8 cellular contexts compared by ENCODE assay signal in the genomic region with DNA sequence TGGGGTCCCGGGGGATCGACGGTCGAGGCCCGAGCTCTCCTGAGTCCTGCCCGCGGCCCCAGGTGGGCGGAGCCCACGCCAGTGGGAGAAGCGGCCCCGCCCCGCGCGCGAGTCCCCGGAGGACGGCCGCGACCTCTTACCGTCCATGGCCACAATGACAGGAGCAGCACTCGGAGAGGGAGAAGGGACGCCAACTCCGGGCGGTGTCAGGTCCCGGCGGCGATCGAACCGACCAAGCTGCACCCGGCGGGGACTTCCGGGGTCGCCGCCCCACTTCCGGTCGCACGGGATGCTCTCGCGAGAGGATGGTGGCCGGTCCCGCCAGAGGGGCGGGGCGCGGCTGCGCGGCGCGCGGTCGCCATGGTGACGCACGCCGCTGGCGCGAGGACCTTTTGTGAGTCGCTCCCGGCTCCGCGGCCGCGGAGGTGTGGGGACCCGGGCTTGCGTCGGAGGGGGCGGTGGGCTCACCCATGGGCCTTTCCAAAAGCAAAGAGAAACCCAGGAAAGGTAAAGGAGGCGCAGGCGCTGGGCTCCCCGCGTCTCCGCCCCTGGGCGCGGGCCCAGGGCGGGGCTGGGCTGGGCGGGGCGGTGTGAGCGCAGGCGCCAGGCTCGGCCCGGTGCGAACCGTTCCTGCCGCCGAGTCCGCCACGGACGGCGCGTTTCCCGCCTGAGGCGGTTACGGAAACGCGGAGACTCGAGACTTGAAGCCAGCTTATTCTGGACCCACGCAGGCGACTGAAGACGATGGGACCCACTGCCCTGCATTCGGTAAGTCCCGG. TPM values are rescaled to one million over a fixed set of nuclear protein-coding genes. Genes with fewer than 3 reads are reported as not detected.
DNase-seq lines count a peak whose midpoint lies in the region; ATAC-seq and TF ChIP-seq lines count a peak whose summit lies in the region.

A gene (minus strand): TSS at position 267 of the 779 bp plus-strand sequence. CDS start 120 bp downstream, at position 147.
A gene (plus strand): TSS at position 395 of the 779 bp plus-strand sequence. CDS start 76 bp downstream, at position 471.

- CTCF ChIA-PET in activated CD4-positive, alpha-beta T cell treated with anti-CD3 and anti-CD28 coated beads for 36 hours (lab: Charles Lee) = interaction anchor here (0.6 to 1.5 kb wide), 3 partner anchors 11 to 157 kb away, joined by 3 to 5 read pairs (median 4); no protein-coding TSS in a partner anchor

- TF ChIP-seq CTCF in choroid plexus epithelial cell (conservative IDR thresholded peaks at IDR 0.05; ENCODE audit: low read depth, low read length) = no peak

- peaks cover 24% of the 10 kb centered on the region for H3K36me3 Mint-ChIP-seq in activated CD4-positive, alpha-beta T cell treated with anti-CD3 and anti-CD28 coated beads for 36 hours (ENCODE audit: low read depth)

- H3K9me3 Mint-ChIP-seq in activated CD4-positive, alpha-beta T cell treated with anti-CD3 and anti-CD28 coated beads for 36 hours (ENCODE audit: low read depth) = no peaks in the 10 kb centered on the region

- H3K4me3 ChIP-seq in choroid plexus epithelial cell (ENCODE audit: low read depth, low read length) = peak within 1 kb of the TSS; percentile 100

- H3K27me3 Mint-ChIP-seq in activated CD4-positive, alpha-beta T cell treated with anti-CD3 and anti-CD28 coated beads for 36 hours = no peaks in the 10 kb centered on the region

- POLR2A ChIA-PET in activated CD4-positive, alpha-beta T cell treated with anti-CD3 and anti-CD28 coated beads for 36 hours (lab: Charles Lee) = interaction anchor here (0.9 to 1.0 kb wide), 2 partner anchors 92 to 216 kb away, joined by 3 read pairs; a partner anchor contains a TSS

- peak; percentile 89 for ATAC-seq in GM19025 (IDR thresholded peaks at IDR 0.05; ENCODE audit: low read depth, unreplicated experiment)
- peak; percentile 90 for ATAC-seq in HG03196 (IDR thresholded peaks at IDR 0.05; ENCODE audit: unreplicated experiment)
- ATAC-seq in activated CD4-positive, alpha-beta T cell treated with anti-CD3 and anti-CD28 coated beads for 36 hours = peak; percentile 93
- ATAC-seq in left colon = peak; percentile 94

- H3K27ac Mint-ChIP-seq in activated CD4-positive, alpha-beta T cell treated with anti-CD3 and anti-CD28 coated beads for 36 hours = peak within 1 kb of the TSS; percentile 83

- intact Hi-C loops in activated CD4-positive, alpha-beta T cell treated with anti-CD3 and anti-CD28 coated beads for 36 hours (cut with DNase I, micrococcal nuclease) = loop anchor here (1.0 to 5.0 kb wide), 13 partner anchors 29 to 855 kb away; a partner anchor contains a TSS
- intact Hi-C loops in left colon (cut with DNase I, micrococcal nuclease) = no loop called here

- peaks cover 28% of the 10 kb centered on the region for H3K4me1 Mint-ChIP-seq in activated CD4-positive, alpha-beta T cell treated with anti-CD3 and anti-CD28 coated beads for 36 hours

- DNase-seq in AML-193 (lab: John Stamatoyannopoulos, UW) = peak; percentile 54 to 65
- peak; percentile 66 for DNase-seq in NCI-H510A (lab: John Stamatoyannopoulos, UW)
- peak; percentile 96 for DNase-seq in activated CD4-positive, alpha-beta T cell treated with anti-CD3 and anti-CD28 coated beads for 36 hours
- DNase-seq in choroid plexus epithelial cell (ENCODE audit: low read depth) = peak; percentile 86
- DNase-seq in left colon = peak; percentile 84 to 93
- DNase-seq in stimulated activated CD4-positive, alpha-beta T cell treated with anti-CD3 and anti-CD28 coated beads, Interleukin-1b, Interleukin-23, amount 100 ng/mL, for 4 hours (ENCODE audit: low read depth in 2 of 2) = peak; percentile 88 to 93

- peak within 1 kb of the TSS; percentile 90 for H3K4me3 Mint-ChIP-seq in activated CD4-positive, alpha-beta T cell treated with anti-CD3 and anti-CD28 coated beads for 36 hours

RNA-seq across cellular contexts. Expression of the first gene that starts in this region (rescaled TPM):
- total RNA-seq in activated CD4-positive, alpha-beta T cell treated with anti-CD3 and anti-CD28 coated beads for 36 hours = 10 to 100 TPM; 37.9 to 67.3 TPM
- total RNA-seq in left colon = 100 to 1,000 TPM; 154 to 157 TPM

RNA-seq across cellular contexts. Expression of the second gene that starts in this region (rescaled TPM):
- total RNA-seq in activated CD4-positive, alpha-beta T cell treated with anti-CD3 and anti-CD28 coated beads for 36 hours = 10 to 100 TPM in 1 of 2 experiments, 1 to 10 TPM in 1; 6.8 to 11.6 TPM
- total RNA-seq in left colon = 1 to 10 TPM; 7.1 to 9.1 TPM

Comparison
In these comparisons a context has a peak if more than half of its experiments do, and no peak if none do; other contexts are left out.
1. Peak in every context shown above with its lines: DNase-seq, ATAC-seq and H3K4me3 ChIP-seq.
2. intact Hi-C loops: an anchor here in activated CD4-positive, alpha-beta T cell treated with anti-CD3 and anti-CD28 coated beads for 36 hours (1.0 to 5.0 kb wide); none called in left colon.